Comparison of ENCODE assay signal across 8 cellular contexts in genomic region chr1:64898107-64898861, GRCh38.
DNase-seq lines count a peak whose midpoint lies in the region; ATAC-seq, FAIRE-seq and TF ChIP-seq lines count a peak whose summit lies in the region.

No MANE protein-coding gene starts in this region.

- H3K9ac ChIP-seq in kidney (ENCODE audit: low read length in 2 of 2), result peak overlapping the region in 1 of 2 donors; percentile 55

- peak overlapping the region; percentile 64 for H3K4me3 Mint-ChIP-seq in Calu3 (ENCODE audit: low read depth, unreplicated experiment)
- peak overlapping the region; percentile 32 for H3K4me3 Mint-ChIP-seq in MCF 10A (ENCODE audit: unreplicated experiment)

- H3K9me3 Mint-ChIP-seq in Calu3 (ENCODE audit: low read depth, unreplicated experiment) (no peaks in the 10 kb centered on the region), MCF 10A (ENCODE audit: unreplicated experiment) (no peaks in the 10 kb centered on the region)

- intact Hi-C loops in Calu3 (cut with micrococcal nuclease; ENCODE audit: unreplicated experiment) (loop anchor here (1.0 to 10.0 kb wide), 5 partner anchors 19 to 127 kb away; no protein-coding TSS in a partner anchor), MCF 10A (cut with micrococcal nuclease) (loop anchor here (1.0 kb wide), 1 partner anchor 67 kb away; no protein-coding TSS in a partner anchor), kidney (cut with DNase I) (no loop called here)

- H3K36me3 ChIP-seq in kidney (ENCODE audit: control insufficient read depth in 1 of 2, insufficient read depth in 2 of 2, low read length in 2 of 2), result no peaks in the 10 kb centered on the region

- H3K27ac Mint-ChIP-seq in Calu3 (ENCODE audit: unreplicated experiment) (peak overlapping the region; percentile 97), MCF 10A (ENCODE audit: low read depth, unreplicated experiment) (no peak overlapping the region)

- ATAC-seq in GM19351 (IDR thresholded peaks at IDR 0.05; ENCODE audit: unreplicated experiment), result peak; percentile 49
- ATAC-seq in HG03342 (IDR thresholded peaks at IDR 0.05; ENCODE audit: unreplicated experiment), result peak; percentile 74

- peaks cover 86% of the 10 kb centered on the region for H3K4me1 Mint-ChIP-seq in Calu3 (ENCODE audit: low read depth, unreplicated experiment)
- H3K4me1 Mint-ChIP-seq in MCF 10A (ENCODE audit: insufficient read depth, unreplicated experiment), result peaks cover 34% of the 10 kb centered on the region

- TSS peak; percentile 90 for BruUV-seq in Calu3 (replicated peaks; lab: Mats Ljungman, UMichigan)
- no TSS peak for BruUV-seq in MCF 10A (replicated peaks; lab: Mats Ljungman, UMichigan)

- CTCF ChIA-PET in Calu3 (lab: Charles Lee) (interaction anchor here (0.6 to 1.6 kb wide), 8 partner anchors 10 to 336 kb away, joined by 4 to 9 read pairs (median 6); partner anchors contain the start of gene JAK1), MCF 10A (lab: Yijun Ruan, JAX) (interaction anchor here (0.6 to 1.8 kb wide), 5 partner anchors 18 to 162 kb away, joined by 3 to 7 read pairs (median 3); no protein-coding TSS in a partner anchor)

- peak overlapping the region in 1 of 2 donors; percentile 29 for H3K4me3 ChIP-seq in kidney (ENCODE audit: low read length in 2 of 2)

- peak; percentile 86 for DNase-seq in Calu3
- peak; percentile 42 for DNase-seq in OCI-M1 (lab: John Stamatoyannopoulos, UW)
- DNase-seq in MCF 10A (ENCODE audit: unreplicated experiment), result peak; percentile 93
- peak; percentile 94 for DNase-seq in kidney
- DNase-seq in stimulated activated CD4-positive, alpha-beta T cell treated with anti-CD3 and anti-CD28 coated beads, Interleukin-2, amount 100 ng/mL, for 24 hours, result peak; percentile 34 to 52
- no peak for DNase-seq in RPMI8226

- H3K36me3 Mint-ChIP-seq in Calu3 (ENCODE audit: insufficient read depth, unreplicated experiment), result peaks cover 20% of the 10 kb centered on the region
- H3K36me3 Mint-ChIP-seq in MCF 10A (ENCODE audit: insufficient read depth, unreplicated experiment), result no peaks in the 10 kb centered on the region

- H3K4me1 ChIP-seq in kidney (ENCODE audit: control insufficient read depth in 1 of 2, insufficient read depth in 1 of 2, low read depth in 1 of 2, low read length in 2 of 2), result peaks cover 20 to 28% of the 10 kb centered on the region in 2 donors

- H3K27ac ChIP-seq in kidney (ENCODE audit: low read depth in 2 of 2, low read length in 2 of 2), result peak overlapping the region; percentile 84 to 86

- POLR2A ChIA-PET in MCF 10A (lab: Yijun Ruan, JAX), result interaction anchor here (0.8 to 4.6 kb wide), 18 partner anchors 8 to 104 kb away, joined by 3 to 31 read pairs (median 6); partner anchors contain the start of gene JAK1

- H3K27me3 Mint-ChIP-seq in Calu3 (ENCODE audit: unreplicated experiment) (no peaks in the 10 kb centered on the region), MCF 10A (ENCODE audit: insufficient read depth, unreplicated experiment) (no peaks in the 10 kb centered on the region)

- FAIRE-seq in kidney (lab: Jason Lieb, UNC), result peak; percentile 89

- TF ChIP-seq CTCF in Calu3 (IDR thresholded peaks at IDR 0.05; ENCODE audit: unreplicated experiment) (no peak), MCF 10A (IDR thresholded peaks at IDR 0.05; ENCODE audit: unreplicated experiment) (no peak), kidney (IDR thresholded peaks at IDR 0.05; ENCODE audit: borderline replicate concordance, extremely low read depth, insufficient read depth) (no peak)

- no peaks in the 10 kb centered on the region for H3K9me3 ChIP-seq in kidney (ENCODE audit: control insufficient read depth in 1 of 2, low read length in 2 of 2)
